ENCODE assay signal across 8 cellular contexts in genomic region chr9:35096035-35096849, GRCh38. TPM values are rescaled to one million over a fixed set of nuclear protein-coding genes. Genes with fewer than 3 reads are reported as not detected.
DNase-seq lines count a peak whose midpoint lies in the region; ATAC-seq and TF ChIP-seq lines count a peak whose summit lies in the region.

Gene PIGO (minus strand): TSS chr9:35096591. CDS start chr9:35095565, 1,026 bp downstream.

- peak within 1 kb of the TSS; percentile 89 for H3K4me3 Mint-ChIP-seq in activated naive CD8-positive, alpha-beta T cell treated with anti-CD3 and anti-CD28 coated beads, Interleukin-2, amount 50 U/mL, for 24 hours

- no peaks in the 10 kb centered on the region for H3K9me3 ChIP-seq in upper lobe of right lung

- ATAC-seq in HG02610 (IDR thresholded peaks at IDR 0.05; ENCODE audit: unreplicated experiment) (peak; percentile 86), upper lobe of right lung (peak; percentile 96)
- ATAC-seq in activated naive CD8-positive, alpha-beta T cell treated with anti-CD3 and anti-CD28 coated beads, Interleukin-2, amount 50 U/mL, for 24 hours: peak; percentile 91

- peaks cover 29% of the 10 kb centered on the region for H3K36me3 Mint-ChIP-seq in activated naive CD8-positive, alpha-beta T cell treated with anti-CD3 and anti-CD28 coated beads, Interleukin-2, amount 50 U/mL, for 24 hours (ENCODE audit: low read depth)

- intact Hi-C loops in cardiac septum (cut with DNase I) (loop anchor here (2.0 kb wide), 1 partner anchor 15 kb away; no protein-coding TSS in a partner anchor), posterior cingulate gyrus (cut with DNase I) (loop anchor here (1.0 to 10.0 kb wide), 2 partner anchors 197 to 639 kb away; partner anchors contain the start of genes CREB3 and TLN1), upper lobe of right lung (cut with DNase I) (no loop called here)

- H3K4me3 ChIP-seq in GM12865 (ENCODE audit: low read depth, low read length) (peak within 1 kb of the TSS; percentile 82), upper lobe of right lung (peak within 1 kb of the TSS; percentile 65)

- H3K27ac ChIP-seq in upper lobe of right lung: peak within 1 kb of the TSS; percentile 94

- TF ChIP-seq CTCF in GM12865 (IDR thresholded peaks at IDR 0.05; ENCODE audit: insufficient read depth, low read depth, low read length, missing control alignments) (peak; percentile 98), upper lobe of right lung (IDR thresholded peaks at IDR 0.05) (peak; percentile 65)

- H3K4me1 Mint-ChIP-seq in activated naive CD8-positive, alpha-beta T cell treated with anti-CD3 and anti-CD28 coated beads, Interleukin-2, amount 50 U/mL, for 24 hours: peaks cover 41% of the 10 kb centered on the region

- H3K4me1 ChIP-seq in upper lobe of right lung: peaks cover 6% of the 10 kb centered on the region

- DNase-seq in GM12865 (ENCODE audit: low read depth) (peak; percentile 96), NCI-H1092 treated with DMSO at 0.1 percent for 48 hours (lab: John Stamatoyannopoulos, UW) (peak; percentile 90), SW480 (ENCODE audit: low spot score) (peak; percentile 86), cardiac septum (ENCODE audit: low spot score) (peak; percentile 94), posterior cingulate gyrus (peak; percentile 74 to 98 (median 88)), upper lobe of right lung (peak; percentile 96)
- peak; percentile 92 for DNase-seq in activated naive CD8-positive, alpha-beta T cell treated with anti-CD3 and anti-CD28 coated beads, Interleukin-2, amount 50 U/mL, for 24 hours

- H3K27me3 ChIP-seq in upper lobe of right lung: no peaks in the 10 kb centered on the region

- no peaks in the 10 kb centered on the region for H3K27me3 Mint-ChIP-seq in activated naive CD8-positive, alpha-beta T cell treated with anti-CD3 and anti-CD28 coated beads, Interleukin-2, amount 50 U/mL, for 24 hours

- H3K9me3 Mint-ChIP-seq in activated naive CD8-positive, alpha-beta T cell treated with anti-CD3 and anti-CD28 coated beads, Interleukin-2, amount 50 U/mL, for 24 hours: no peaks in the 10 kb centered on the region

- H3K36me3 ChIP-seq in upper lobe of right lung: peaks cover 42% of the 10 kb centered on the region

- peak within 1 kb of the TSS; percentile 92 for H3K27ac Mint-ChIP-seq in activated naive CD8-positive, alpha-beta T cell treated with anti-CD3 and anti-CD28 coated beads, Interleukin-2, amount 50 U/mL, for 24 hours

RNA-seq across cellular contexts. Expression of gene PIGO, which starts in this region (rescaled TPM):
- 9.3 TPM for total RNA-seq in cardiac septum
- total RNA-seq in upper lobe of right lung: 25.2 TPM

Comparison
In these comparisons a context has a peak if more than half of its experiments do, and no peak if none do; other contexts are left out.
1. Peak in every context shown above with its lines: DNase-seq, ATAC-seq, H3K4me3 ChIP-seq and H3K27ac ChIP-seq.